In the genomic region with DNA sequence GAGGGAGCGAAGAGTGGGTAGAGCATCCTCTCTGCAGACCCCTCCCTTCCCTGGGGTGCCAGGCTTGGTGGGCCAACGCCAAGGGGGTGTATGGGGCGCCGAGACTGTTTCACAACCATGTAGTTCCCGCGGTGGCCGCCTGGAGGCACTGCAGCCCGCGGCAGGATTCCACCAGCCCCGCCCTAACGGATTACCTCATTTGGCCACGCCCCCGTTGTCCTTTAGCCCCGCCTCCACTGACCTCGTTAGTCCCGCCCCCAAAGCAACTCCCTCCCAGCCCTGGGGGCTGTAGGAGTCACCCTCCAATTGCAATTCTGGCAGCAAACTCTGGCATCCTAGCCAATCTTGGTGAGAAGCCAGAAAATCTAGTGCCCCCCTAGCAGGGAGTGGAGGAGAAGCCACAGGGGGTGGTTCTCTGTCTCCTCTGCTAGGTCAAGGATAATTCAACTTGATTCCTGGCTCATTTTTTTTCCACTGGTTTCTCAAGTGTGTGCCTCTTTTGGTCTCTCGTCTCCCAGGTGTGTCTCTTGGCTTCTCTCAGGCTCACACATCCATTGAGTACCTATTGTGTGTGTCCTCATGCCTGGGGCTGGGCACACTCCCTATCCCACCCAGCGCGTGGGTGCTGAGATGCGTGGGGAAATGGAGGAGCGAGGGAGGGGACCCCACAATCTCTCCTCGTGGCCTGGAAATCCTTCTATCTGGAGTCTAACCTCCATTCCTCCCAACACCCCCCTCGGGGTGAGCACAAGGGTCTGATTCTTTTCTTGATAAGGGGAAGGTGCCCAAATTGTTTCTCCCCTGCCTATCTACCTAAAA, we compare ENCODE assay signal across 1 cellular context.
TF ChIP-seq lines count a peak whose summit lies in the region.

No MANE protein-coding gene starts in this region.

TF ChIP-seq in SK-N-SH treated with all-trans-retinoic acid at 6 μM for 48 hours, 23 proteins besides CTCF, POLR2A, EP300 and RAD21 (continued from another document):
- TF ChIP-seq, protein P1, sequence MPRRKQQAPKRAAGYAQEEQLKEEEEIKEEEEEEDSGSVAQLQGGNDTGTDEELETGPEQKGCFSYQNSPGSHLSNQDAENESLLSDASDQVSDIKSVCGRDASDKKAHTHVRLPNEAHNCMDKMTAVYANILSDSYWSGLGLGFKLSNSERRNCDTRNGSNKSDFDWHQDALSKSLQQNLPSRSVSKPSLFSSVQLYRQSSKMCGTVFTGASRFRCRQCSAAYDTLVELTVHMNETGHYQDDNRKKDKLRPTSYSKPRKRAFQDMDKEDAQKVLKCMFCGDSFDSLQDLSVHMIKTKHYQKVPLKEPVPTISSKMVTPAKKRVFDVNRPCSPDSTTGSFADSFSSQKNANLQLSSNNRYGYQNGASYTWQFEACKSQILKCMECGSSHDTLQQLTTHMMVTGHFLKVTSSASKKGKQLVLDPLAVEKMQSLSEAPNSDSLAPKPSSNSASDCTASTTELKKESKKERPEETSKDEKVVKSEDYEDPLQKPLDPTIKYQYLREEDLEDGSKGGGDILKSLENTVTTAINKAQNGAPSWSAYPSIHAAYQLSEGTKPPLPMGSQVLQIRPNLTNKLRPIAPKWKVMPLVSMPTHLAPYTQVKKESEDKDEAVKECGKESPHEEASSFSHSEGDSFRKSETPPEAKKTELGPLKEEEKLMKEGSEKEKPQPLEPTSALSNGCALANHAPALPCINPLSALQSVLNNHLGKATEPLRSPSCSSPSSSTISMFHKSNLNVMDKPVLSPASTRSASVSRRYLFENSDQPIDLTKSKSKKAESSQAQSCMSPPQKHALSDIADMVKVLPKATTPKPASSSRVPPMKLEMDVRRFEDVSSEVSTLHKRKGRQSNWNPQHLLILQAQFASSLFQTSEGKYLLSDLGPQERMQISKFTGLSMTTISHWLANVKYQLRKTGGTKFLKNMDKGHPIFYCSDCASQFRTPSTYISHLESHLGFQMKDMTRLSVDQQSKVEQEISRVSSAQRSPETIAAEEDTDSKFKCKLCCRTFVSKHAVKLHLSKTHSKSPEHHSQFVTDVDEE (CRISPR knock-in tag; IDR thresholded peaks at IDR 0.05) = no peak
